13 cellular contexts compared by ENCODE assay signal in the genomic region with DNA sequence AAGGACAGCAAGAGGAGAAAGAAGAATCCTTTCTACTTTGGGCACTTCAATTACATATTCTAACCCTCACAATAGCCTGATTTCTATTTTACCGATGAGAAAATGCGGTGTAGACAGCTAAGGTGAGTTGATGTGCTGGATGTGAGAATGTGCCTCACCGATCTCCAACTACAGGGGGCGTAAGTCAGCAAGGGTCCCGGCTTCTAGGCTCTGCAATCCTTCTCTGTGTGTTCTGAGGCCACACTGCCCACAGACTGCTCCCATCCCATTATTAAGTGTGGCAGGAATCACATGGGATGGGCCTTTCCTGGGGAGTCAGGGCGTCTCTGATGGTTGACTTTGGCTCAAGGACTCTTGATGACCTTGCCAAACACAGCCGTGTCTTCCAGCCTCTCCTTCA. TPM values are rescaled to one million over a fixed set of nuclear protein-coding genes. Genes with fewer than 3 reads are reported as not detected.
DNase-seq lines count a peak whose midpoint lies in the region; ATAC-seq, FAIRE-seq and TF ChIP-seq lines count a peak whose summit lies in the region.
"Had no signal": no experiment of that assay in that cellular context is flagged by ENCODE, and none has a peak within 500 bp of the region (broad histone marks: within the 10 kb centered on the region; RNA-seq: fewer than 3 reads in every experiment).

No MANE protein-coding gene starts in this region.

- no peaks in the 10 kb centered on the region for H3K27me3 ChIP-seq in bronchial epithelial cell (ENCODE audit: control insufficient read depth, insufficient read depth, low read length)
- no peaks in the 10 kb centered on the region for H3K27me3 ChIP-seq in neural progenitor cell
- no peaks in the 10 kb centered on the region for H3K27me3 ChIP-seq in transverse colon
- H3K27me3 ChIP-seq: ascending aorta had no signal

- no peaks in the 10 kb centered on the region for H3K9me3 ChIP-seq in neural progenitor cell (ENCODE audit: low read depth)
- no peaks in the 10 kb centered on the region for H3K9me3 ChIP-seq in transverse colon
- H3K9me3 ChIP-seq: ascending aorta had no signal

- no peaks in the 10 kb centered on the region for H3K4me1 ChIP-seq in neural progenitor cell
- H3K4me1 ChIP-seq in transverse colon = no peaks in the 10 kb centered on the region
- H3K4me1 ChIP-seq: ascending aorta had no signal

- ATAC-seq in activated CD4-positive, alpha-beta T cell treated with anti-CD3 and anti-CD28 coated beads for 36 hours = no peak
- ATAC-seq in GM21825 (IDR thresholded peaks at IDR 0.05; ENCODE audit: unreplicated experiment) = no peak

- TF ChIP-seq EP300 in transverse colon (IDR thresholded peaks at IDR 0.05; ENCODE audit: low read depth) = no peak

- TF ChIP-seq CTCF in bronchial epithelial cell (IDR thresholded peaks at IDR 0.05; ENCODE audit: insufficient read depth, low read length, severe bottlenecking) = peak; percentile 26
- TF ChIP-seq CTCF in neural progenitor cell (IDR thresholded peaks at IDR 0.05) = peak; percentile 59
- TF ChIP-seq CTCF in transverse colon (IDR thresholded peaks at IDR 0.05) = no peak

- H3K4me2 ChIP-seq in neural progenitor cell = no peak overlapping the region

- no peak overlapping the region for H3K9ac ChIP-seq in neural progenitor cell
- H3K9ac ChIP-seq: GM23248 had no signal

- no peak overlapping the region for H3K27ac Mint-ChIP-seq in activated CD4-positive, alpha-beta T cell treated with anti-CD3 and anti-CD28 coated beads for 36 hours
- no peak overlapping the region for H3K27ac Mint-ChIP-seq in activated CD4-positive, alpha-beta T cell treated with anti-CD3 and anti-CD28 coated beads, Interleukin-2, amount 10 ng/mL, durations not matched to agents 24 days and 14 days
- H3K27ac Mint-ChIP-seq in neural progenitor cell = no peak overlapping the region

- WGBS in transverse colon (ENCODE audit: low coverage in 1 of 2), 2 donors = 85 to 96% methylated on average over 4 to 7 of the region's 7 CpGs

- no peaks in the 10 kb centered on the region for H3K36me3 ChIP-seq in bronchial epithelial cell (ENCODE audit: control insufficient read depth, insufficient read depth, low read length)
- no peaks in the 10 kb centered on the region for H3K36me3 ChIP-seq in neural progenitor cell
- H3K36me3 ChIP-seq in transverse colon = no peaks in the 10 kb centered on the region
- H3K36me3 ChIP-seq: ascending aorta had no signal

- no peak overlapping the region for H3K4me3 Mint-ChIP-seq in activated CD4-positive, alpha-beta T cell treated with anti-CD3 and anti-CD28 coated beads for 36 hours
- no peak overlapping the region for H3K4me3 Mint-ChIP-seq in activated CD4-positive, alpha-beta T cell treated with anti-CD3 and anti-CD28 coated beads, Interleukin-2, amount 10 ng/mL, durations not matched to agents 24 days and 14 days
- no peak overlapping the region for H3K4me3 Mint-ChIP-seq in neural progenitor cell

- in situ Hi-C loops in KBM-7 (cut with MboI; ENCODE audit: low pct_unique_long_range_greater_than_20kb, low sequenced_read_pairs) (no loop called here), transverse colon (cut with MboI; ENCODE audit: low pct_ligation_motif_present in 1 of 4, low pct_unique_long_range_greater_than_20kb in 1 of 4, low sequenced_read_pairs in 3 of 4) (no loop called here)

- no peak for TF ChIP-seq POLR2A in transverse colon (IDR thresholded peaks at IDR 0.05)

- H3K27ac ChIP-seq in neural progenitor cell (no peak overlapping the region), transverse colon (no peak overlapping the region)
- H3K27ac ChIP-seq: ascending aorta, epithelial cell of prostate, GM23248 had no signal

- no peak overlapping the region for H3K4me3 ChIP-seq in bronchial epithelial cell (ENCODE audit: low read depth, low read length)
- no peak overlapping the region for H3K4me3 ChIP-seq in neural progenitor cell
- no peak overlapping the region for H3K4me3 ChIP-seq in transverse colon
- H3K4me3 ChIP-seq: ascending aorta, GM23248 had no signal

- H3K9me3 Mint-ChIP-seq in activated CD4-positive, alpha-beta T cell treated with anti-CD3 and anti-CD28 coated beads for 36 hours (ENCODE audit: low read depth) = peaks cover 3% of the 10 kb centered on the region
- H3K9me3 Mint-ChIP-seq in activated CD4-positive, alpha-beta T cell treated with anti-CD3 and anti-CD28 coated beads, Interleukin-2, amount 10 ng/mL, durations not matched to agents 24 days and 14 days = no peaks in the 10 kb centered on the region
- H3K9me3 Mint-ChIP-seq in neural progenitor cell = peaks cover 3% of the 10 kb centered on the region

- peak; percentile 43 for DNase-seq in activated CD4-positive, alpha-beta T cell treated with anti-CD3 and anti-CD28 coated beads for 36 hours
- DNase-seq in activated CD4-positive, alpha-beta T cell treated with anti-CD3 and anti-CD28 coated beads, Interleukin-2, amount 10 ng/mL, durations not matched to agents 24 days and 14 days = no peak
- DNase-seq in KBM-7 (peak; percentile 52), bronchial epithelial cell (ENCODE audit: low read depth) (no peak), neural progenitor cell (ENCODE audit: low spot score) (peak; percentile 24), transverse colon (no peak), NCI-H226 (no peak)
- DNase-seq: GM23248; NCI-H1048; stimulated activated naive CD4-positive, alpha-beta T cell had no signal

- no peak for FAIRE-seq in bronchial epithelial cell (lab: Jason Lieb, UNC)

- CTCF ChIA-PET in activated CD4-positive, alpha-beta T cell treated with anti-CD3 and anti-CD28 coated beads for 36 hours (lab: Charles Lee) = interaction anchor here (0.9 to 1.9 kb wide), 3 partner anchors 8 to 21 kb away, joined by 3 to 6 read pairs (median 5); no protein-coding TSS in a partner anchor

- H3F3A ChIP-seq in neural progenitor cell (ENCODE audit: low read depth) = no peaks in the 10 kb centered on the region

- H4K20me1 ChIP-seq in neural progenitor cell (ENCODE audit: low read depth) = no peaks in the 10 kb centered on the region

- H3K4me1 Mint-ChIP-seq in activated CD4-positive, alpha-beta T cell treated with anti-CD3 and anti-CD28 coated beads for 36 hours = peaks cover 6% of the 10 kb centered on the region
- H3K4me1 Mint-ChIP-seq in activated CD4-positive, alpha-beta T cell treated with anti-CD3 and anti-CD28 coated beads, Interleukin-2, amount 10 ng/mL, durations not matched to agents 24 days and 14 days = peaks cover 3% of the 10 kb centered on the region
- H3K4me1 Mint-ChIP-seq in neural progenitor cell = no peaks in the 10 kb centered on the region

- POLR2A ChIA-PET in activated CD4-positive, alpha-beta T cell treated with anti-CD3 and anti-CD28 coated beads for 36 hours (lab: Charles Lee) = no interaction called here

- no peaks in the 10 kb centered on the region for H3K79me2 ChIP-seq in neural progenitor cell (ENCODE audit: low read depth)

- no peaks in the 10 kb centered on the region for H3K27me3 Mint-ChIP-seq in activated CD4-positive, alpha-beta T cell treated with anti-CD3 and anti-CD28 coated beads for 36 hours
- H3K27me3 Mint-ChIP-seq in activated CD4-positive, alpha-beta T cell treated with anti-CD3 and anti-CD28 coated beads, Interleukin-2, amount 10 ng/mL, durations not matched to agents 24 days and 14 days = no peaks in the 10 kb centered on the region
- H3K27me3 Mint-ChIP-seq in neural progenitor cell (ENCODE audit: insufficient read depth, low read depth) = no peaks in the 10 kb centered on the region

- intact Hi-C loops in activated CD4-positive, alpha-beta T cell treated with anti-CD3 and anti-CD28 coated beads for 36 hours (cut with DNase I, micrococcal nuclease) = loop anchor here in 1 of 2 experiments (2.0 kb wide), 1 partner anchor 20 kb away; no protein-coding TSS in a partner anchor
- intact Hi-C loops in activated CD4-positive, alpha-beta T cell treated with anti-CD3 and anti-CD28 coated beads, Interleukin-2, amount 10 ng/mL, durations not matched to agents 24 days and 14 days (cut with micrococcal nuclease) = no loop called here
- intact Hi-C loops in transverse colon (cut with DNase I; ENCODE audit: low total_unique reads) = no loop called here

- no peak overlapping the region for H2AFZ ChIP-seq in neural progenitor cell (replicated peaks)
- H2AFZ ChIP-seq: GM23248 had no signal

- peaks cover 24% of the 10 kb centered on the region for H3K36me3 Mint-ChIP-seq in activated CD4-positive, alpha-beta T cell treated with anti-CD3 and anti-CD28 coated beads for 36 hours (ENCODE audit: low read depth)
- peaks cover 12% of the 10 kb centered on the region for H3K36me3 Mint-ChIP-seq in activated CD4-positive, alpha-beta T cell treated with anti-CD3 and anti-CD28 coated beads, Interleukin-2, amount 10 ng/mL, durations not matched to agents 24 days and 14 days (ENCODE audit: low read depth)
- peaks cover 26% of the 10 kb centered on the region for H3K36me3 Mint-ChIP-seq in neural progenitor cell

RNA-seq across cellular contexts. Expression of a gene that starts 23.6 kb away (rescaled TPM):
- total RNA-seq in activated CD4-positive, alpha-beta T cell treated with anti-CD3 and anti-CD28 coated beads for 36 hours = 1,000 to 10,000 TPM; 1,121 to 1,734 TPM
- 1,350 and 1,372 TPM in 2 replicates for total RNA-seq in activated CD4-positive, alpha-beta T cell treated with anti-CD3 and anti-CD28 coated beads, Interleukin-2, amount 10 ng/mL, durations not matched to agents 24 days and 14 days
- total RNA-seq in bronchial epithelial cell (648 and 676 TPM in 2 replicates), neural progenitor cell (ENCODE audit: low replicate concordance) (1,032 and 1,573 TPM in 2 replicates), transverse colon (100 to 1,000 TPM; 287 to 381 (median 347) TPM)

RNA-seq across cellular contexts. Expression of a gene that starts 33.6 kb away (rescaled TPM):
- total RNA-seq in activated CD4-positive, alpha-beta T cell treated with anti-CD3 and anti-CD28 coated beads for 36 hours = 1 to 10 TPM; 4.3 to 7.7 TPM
- total RNA-seq in activated CD4-positive, alpha-beta T cell treated with anti-CD3 and anti-CD28 coated beads, Interleukin-2, amount 10 ng/mL, durations not matched to agents 24 days and 14 days = 5.5 and 5.9 TPM in 2 replicates
- total RNA-seq in bronchial epithelial cell (3.9 and 4.7 TPM in 2 replicates), neural progenitor cell (ENCODE audit: low replicate concordance) (7.4 and 11.2 TPM in 2 replicates), transverse colon (10 to 100 TPM in 1 of 4 donors, 1 to 10 TPM in 2, under 1 TPM in 1; 1.00 to 11.2 (median 6.4) TPM)

Comparison
In these comparisons a context has a peak if more than half of its experiments do, and no peak if none do; other contexts are left out.
1. DNase-seq: peak in activated CD4-positive, alpha-beta T cell treated with anti-CD3 and anti-CD28 coated beads for 36 hours (single experiment), KBM-7 (single experiment) and neural progenitor cell (single experiment); none in activated CD4-positive, alpha-beta T cell treated with anti-CD3 and anti-CD28 coated beads, Interleukin-2, amount 10 ng/mL, durations not matched to agents 24 days and 14 days (single experiment), bronchial epithelial cell (single experiment), transverse colon (single experiment) and NCI-H226 (single experiment).
2. CTCF ChIP-seq: peak in bronchial epithelial cell (single experiment) and neural progenitor cell (single experiment); none in transverse colon (0 of 5).